ENCODE assay signal across 8 cellular contexts in genomic region chr16:3610698-3611144, GRCh38. TPM values are rescaled to one million over a fixed set of nuclear protein-coding genes. Genes with fewer than 3 reads are reported as not detected.
DNase-seq lines count a peak whose midpoint lies in the region; ATAC-seq, FAIRE-seq and TF ChIP-seq lines count a peak whose summit lies in the region.

No MANE protein-coding gene starts in this region.

- H3K4me1 ChIP-seq in CD4-positive, CD25-positive, alpha-beta regulatory T cell (ENCODE audit: control insufficient read depth, insufficient read depth, low read length, poor library complexity, severe bottlenecking): peaks cover 35% of the 10 kb centered on the region
- H3K4me1 ChIP-seq in K562 (replicated peaks in 1 of 2; ENCODE audit: control insufficient read depth in 2 of 2, insufficient read depth in 2 of 2, low read length in 2 of 2) (peaks cover 21 to 24% of the 10 kb centered on the region in 2 experiments; a peak in 4 of 5 replicates), liver (ENCODE audit: control insufficient read depth in 4 of 4, insufficient read depth in 4 of 4, low read length in 3 of 4) (peaks cover 3 to 39% (median 31%) of the 10 kb centered on the region in 4 donors), tibial artery (peaks cover 0 to 27% (median 17%) of the 10 kb centered on the region in 4 donors)

- no peaks in the 10 kb centered on the region for H3K9me3 ChIP-seq in CD4-positive, CD25-positive, alpha-beta regulatory T cell (ENCODE audit: control insufficient read depth in 2 of 2, low read length in 2 of 2)
- H3K9me3 ChIP-seq in K562 (replicated peaks; ENCODE audit: control insufficient read depth, insufficient read depth, low read depth, low read length) (no peaks in the 10 kb centered on the region), liver (ENCODE audit: control insufficient read depth in 4 of 4, low read length in 3 of 4) (no peaks in the 10 kb centered on the region), tibial artery (no peaks in the 10 kb centered on the region)

- CTCF ChIA-PET in K562 (lab: Yijun Ruan, JAX; ENCODE audit: low intra/inter-chr PET ratio): no interaction called here

- TF ChIP-seq EP300 in K562 (IDR thresholded peaks at IDR 0.05; ENCODE audit: low read length): no peak

- H3K36me3 Mint-ChIP-seq in CD4-positive, CD25-positive, alpha-beta regulatory T cell: peaks cover 19% of the 10 kb centered on the region

- H3K4me2 ChIP-seq in K562 (ENCODE audit: insufficient read depth, low read length): peak overlapping the region; percentile 97

- peaks cover 18 to 60% (median 45%) of the 10 kb centered on the region in 4 donors for H3K4me1 Mint-ChIP-seq in CD4-positive, CD25-positive, alpha-beta regulatory T cell

- H3K4me3 Mint-ChIP-seq in CD4-positive, CD25-positive, alpha-beta regulatory T cell: peak overlapping the region; percentile 94 to 100 (median 99)

- 0% methylated on average over 10 of the region's 10 CpGs for WGBS in K562 (ENCODE audit: insufficient coverage, low coverage, missing lambda C conversion rate)
- 3% methylated on average over 10 of the region's 10 CpGs for WGBS in liver

- H3K9me1 ChIP-seq in K562 (ENCODE audit: control insufficient read depth, insufficient read depth, low read length): no peaks in the 10 kb centered on the region

- DNase-seq in CD4-positive, CD25-positive, alpha-beta regulatory T cell: peak in 1 of 3 donors; percentile 30
- peak in 1 of 4 experiments; percentile 42 for DNase-seq in K562 (ENCODE audit: extremely low read depth in 1 of 4, low spot score in 3 of 4)
- no peak for DNase-seq in tibial artery
- no peak for DNase-seq in NCI-H2029 (lab: John Stamatoyannopoulos, UW)
- no peak for DNase-seq in GOT3 (lab: John Stamatoyannopoulos, UW)

- TF ChIP-seq CTCF in K562 (IDR thresholded peaks at IDR 0.05 in 2 of 3, conservative IDR thresholded peaks at IDR 0.05 in 1 of 3; ENCODE audit: insufficient read depth in 2 of 3, low read depth in 1 of 3, low read length in 3 of 3): no peak
- no peak for TF ChIP-seq CTCF in liver (IDR thresholded peaks at IDR 0.05; ENCODE audit: low read depth, low read length, missing input control)
- no peak for TF ChIP-seq CTCF in tibial artery (IDR thresholded peaks at IDR 0.05)

- no TSS peak for BruUV-seq in K562 (replicated peaks; lab: Mats Ljungman, UMichigan)

- peaks cover 51% of the 10 kb centered on the region for H3K79me2 ChIP-seq in K562 (ENCODE audit: control insufficient read depth, insufficient read depth, low read length)

- TF ChIP-seq RAD21 in K562 (CRISPR knock-in tag; conservative IDR thresholded peaks at IDR 0.05 in 1 of 2, IDR thresholded peaks at IDR 0.05 in 1 of 2): no peak
- TF ChIP-seq RAD21 in liver (IDR thresholded peaks at IDR 0.05): no peak

- H3K9ac ChIP-seq in K562 (ENCODE audit: insufficient read depth in 1 of 2, low read depth in 2 of 2, low read length in 2 of 2): peak overlapping the region; percentile 90 to 94
- peak overlapping the region; percentile 63 to 86 for H3K9ac ChIP-seq in liver (ENCODE audit: low read depth in 1 of 2, low read length in 2 of 2)

- peak overlapping the region; percentile 92 for H2AFZ ChIP-seq in K562 (ENCODE audit: low read depth, low read length)

- H4K20me1 ChIP-seq in K562 (replicated peaks; ENCODE audit: control insufficient read depth, insufficient read depth, low read length): no peaks in the 10 kb centered on the region

- peak overlapping the region; percentile 86 for H3K4me3 ChIP-seq in CD4-positive, CD25-positive, alpha-beta regulatory T cell (ENCODE audit: low read depth, low read length)
- H3K4me3 ChIP-seq in K562 (peak overlapping the region; percentile 96), liver (ENCODE audit: low read depth in 1 of 3, low read length in 3 of 3) (peak overlapping the region; percentile 68 to 99 (median 92)), tibial artery (peak overlapping the region; percentile 93)

- H3K27ac Mint-ChIP-seq in CD4-positive, CD25-positive, alpha-beta regulatory T cell: peak overlapping the region in 2 of 3 donors; percentile 90 to 98

- FAIRE-seq in K562 (lab: Jason Lieb, UNC): peak; percentile 52

- intact Hi-C loops in K562 (cut with micrococcal nuclease) (no loop called here), tibial artery (cut with DNase I; ENCODE audit: low total_unique reads) (loop anchor here (5.0 kb wide), 1 partner anchor 83 kb away; no protein-coding TSS in a partner anchor)

- peaks cover 0 to 1% (median 0%) of the 10 kb centered on the region in 7 donors for H3K9me3 Mint-ChIP-seq in CD4-positive, CD25-positive, alpha-beta regulatory T cell

- no peaks in the 10 kb centered on the region for H3K36me3 ChIP-seq in CD4-positive, CD25-positive, alpha-beta regulatory T cell (ENCODE audit: control insufficient read depth, insufficient read depth, low read length)
- peaks cover 12% of the 10 kb centered on the region; the same call in 2 of the 3 replicates for H3K36me3 ChIP-seq in K562 (ENCODE audit: control insufficient read depth, insufficient read depth, low read length)
- H3K36me3 ChIP-seq in liver (ENCODE audit: control insufficient read depth in 4 of 4, insufficient read depth in 3 of 4, low read depth in 1 of 4, low read length in 3 of 4): peaks cover 0 to 2% (median 0%) of the 10 kb centered on the region in 4 donors
- H3K36me3 ChIP-seq in tibial artery: peaks cover 0 to 7% (median 5%) of the 10 kb centered on the region in 3 donors

- no peaks in the 10 kb centered on the region for H3K27me3 Mint-ChIP-seq in CD4-positive, CD25-positive, alpha-beta regulatory T cell

- H3K27ac ChIP-seq in CD4-positive, CD25-positive, alpha-beta regulatory T cell (ENCODE audit: insufficient read depth, low read length, poor library complexity, severe bottlenecking): peak overlapping the region; percentile 87
- H3K27ac ChIP-seq in K562 (ENCODE audit: extremely low read depth, low read depth, low read length) (peak overlapping the region; percentile 84), liver (ENCODE audit: low read depth in 1 of 2, low read length in 2 of 2) (peak overlapping the region in 1 of 2 donors; percentile 72), tibial artery (peak overlapping the region; percentile 81 to 90)

- in situ Hi-C loops in K562 (cut with MboI): no loop called here

- POLR2A ChIA-PET in K562 (lab: Yijun Ruan, JAX): interaction anchor here (0.9 kb wide), 1 partner anchor 58 kb away, joined by 3 read pairs; no protein-coding TSS in a partner anchor

- TF ChIP-seq POLR2A in K562 (conservative IDR thresholded peaks at IDR 0.05): no peak

- ATAC-seq in CD4-positive, CD25-positive, alpha-beta regulatory T cell (ENCODE audit: low read depth in 2 of 2): no peak
- ATAC-seq in HG03378 (IDR thresholded peaks at IDR 0.05; ENCODE audit: unreplicated experiment) (peak; percentile 9), K562 (no peak), HG03045 (IDR thresholded peaks at IDR 0.05; ENCODE audit: unreplicated experiment) (no peak)

- no peaks in the 10 kb centered on the region for H3K27me3 ChIP-seq in CD4-positive, CD25-positive, alpha-beta regulatory T cell (ENCODE audit: control insufficient read depth, insufficient read depth, low read length)
- H3K27me3 ChIP-seq in K562 (ENCODE audit: control insufficient read depth in 2 of 2, insufficient read depth in 2 of 2, low read length in 2 of 2) (no peaks in the 10 kb centered on the region), liver (ENCODE audit: control insufficient read depth in 4 of 4, insufficient read depth in 4 of 4, low read length in 3 of 4) (no peaks in the 10 kb centered on the region), tibial artery (no peaks in the 10 kb centered on the region)

RNA-seq across cellular contexts. Expression of gene SLX4, which starts 0.7 kb away (rescaled TPM):
- total RNA-seq in CD4-positive, CD25-positive, alpha-beta regulatory T cell: 5.4 TPM
- under 1 TPM; 0.24 to 0.83 (median 0.42) TPM for polyA plus RNA-seq in CD4-positive, CD25-positive, alpha-beta regulatory T cell
- 42.3 and 52.6 TPM in 2 replicates for total RNA-seq in K562 (2011; cell fraction: chromatin; rRNA removed; ENCODE audit: low replicate concordance)
- 26.5 and 28.5 TPM in 2 replicates for total RNA-seq in K562 (2011; cell fraction: nucleolus; rRNA removed)
- total RNA-seq in K562 (2011; cell fraction: nucleoplasm; rRNA removed): 31.7 and 33.4 TPM in 2 replicates
- total RNA-seq in K562 (2014; rRNA removed) (3.8 and 4.1 TPM in 2 replicates), K562 (2014; rRNA removed; fragmentation: Illumina TruSeq; extraction: Trizol) (3.2 and 3.5 TPM in 2 replicates), K562 (2015; rRNA removed; fragmentation: Illumina TruSeq; extraction: Trizol) (3.7 and 4.2 TPM in 2 replicates), K562 (2021) (6.7 and 7.9 TPM in 2 replicates), liver (1 to 10 TPM; 1.8 to 4.9 TPM)
- polyA plus RNA-seq in K562 (2011; rRNA removed) (2.7 and 3.0 TPM in 2 replicates), K562 (2014; fragmentation: Illumina TruSeq; extraction: Trizol) (4.8 and 6.1 TPM in 2 replicates), K562 (2014; fragmentation: Nextera tagmentation; extraction: Ambion mirVana) (under 1 TPM; 0.29 to 0.45 TPM), K562 (2014; rRNA removed) (4.0 and 4.3 TPM in 2 replicates), liver (under 1 TPM; 0.32 to 0.87 TPM)
- polyA plus RNA-seq in K562 (2011; cell fraction: cytosol; rRNA removed): 1.8 and 2.5 TPM in 2 replicates
- polyA plus RNA-seq in K562 (2011; cell fraction: nucleus; rRNA removed): 7.4 and 14.9 TPM in 2 replicates
- 3.5 and 3.9 TPM in 2 replicates for polyA plus RNA-seq in K562 (2012)
- 6.1 and 6.6 TPM in 2 replicates for polyA minus RNA-seq in K562 (2011; rRNA and poly(A)+ RNA removed)
- 3.5 and 4.3 TPM in 2 replicates for polyA minus RNA-seq in K562 (2011; cell fraction: cytosol; rRNA and poly(A)+ RNA removed)
- 5.8 and 8.0 TPM in 2 replicates for polyA minus RNA-seq in K562 (2011; cell fraction: nucleus; rRNA and poly(A)+ RNA removed)

RNA-seq across cellular contexts. Expression of gene NLRC3, which starts 33.5 kb away (rescaled TPM):
- 97.0 TPM for total RNA-seq in CD4-positive, CD25-positive, alpha-beta regulatory T cell
- polyA plus RNA-seq in CD4-positive, CD25-positive, alpha-beta regulatory T cell: 10 to 100 TPM; 23.2 to 28.3 (median 26.8) TPM
- 0.07 TPM in 1 of 2 replicates, not detected in the other for total RNA-seq in K562 (2011; cell fraction: chromatin; rRNA removed; ENCODE audit: low replicate concordance)
- under 0.01 TPM in 1 of 2 replicates, not detected in the other for total RNA-seq in K562 (2011; cell fraction: nucleolus; rRNA removed)
- not detected in 2 replicates for total RNA-seq in K562 (2011; cell fraction: nucleoplasm; rRNA removed)
- total RNA-seq in K562 (2014; rRNA removed) (not detected in 2 replicates), K562 (2014; rRNA removed; fragmentation: Illumina TruSeq; extraction: Trizol) (not detected in 2 replicates), K562 (2015; rRNA removed; fragmentation: Illumina TruSeq; extraction: Trizol) (not detected in 2 replicates), K562 (2021) (0.13 and 0.22 TPM in 2 replicates), liver (1 to 10 TPM; 1.5 to 2.2 TPM)
- polyA plus RNA-seq in K562 (2011; rRNA removed) (0.03 TPM in 1 of 2 replicates, not detected in the other), K562 (2014; fragmentation: Illumina TruSeq; extraction: Trizol) (not detected in 2 replicates), K562 (2014; fragmentation: Nextera tagmentation; extraction: Ambion mirVana) (under 1 TPM; 0.03 to 0.04 TPM), K562 (2014; rRNA removed) (0.03 TPM in 1 of 2 replicates, not detected in the other), liver (under 1 TPM; 0.35 to 0.58 TPM)
- 0.03 TPM in 1 of 2 replicates, not detected in the other for polyA plus RNA-seq in K562 (2011; cell fraction: cytosol; rRNA removed)
- polyA plus RNA-seq in K562 (2011; cell fraction: nucleus; rRNA removed): 0.09 TPM in 1 of 2 replicates, not detected in the other
- polyA plus RNA-seq in K562 (2012): 0.08 and 0.10 TPM in 2 replicates
- polyA minus RNA-seq in K562 (2011; rRNA and poly(A)+ RNA removed): not detected in 2 replicates
- not detected in 2 replicates for polyA minus RNA-seq in K562 (2011; cell fraction: cytosol; rRNA and poly(A)+ RNA removed)
- polyA minus RNA-seq in K562 (2011; cell fraction: nucleus; rRNA and poly(A)+ RNA removed): under 0.01 TPM in 2 replicates

RNA-seq across cellular contexts. Expression of gene DNASE1, which starts 43.8 kb away (rescaled TPM):
- total RNA-seq in CD4-positive, CD25-positive, alpha-beta regulatory T cell: 41.9 TPM
- polyA plus RNA-seq in CD4-positive, CD25-positive, alpha-beta regulatory T cell: 1 to 10 TPM; 1.6 to 4.0 (median 3.6) TPM
- 38.8 and 64.6 TPM in 2 replicates for total RNA-seq in K562 (2011; cell fraction: chromatin; rRNA removed; ENCODE audit: low replicate concordance)
- total RNA-seq in K562 (2011; cell fraction: nucleolus; rRNA removed): 36.6 and 45.7 TPM in 2 replicates
- 34.1 and 38.1 TPM in 2 replicates for total RNA-seq in K562 (2011; cell fraction: nucleoplasm; rRNA removed)
- total RNA-seq in K562 (2014; rRNA removed) (5.9 and 7.2 TPM in 2 replicates), K562 (2014; rRNA removed; fragmentation: Illumina TruSeq; extraction: Trizol) (3.3 and 3.8 TPM in 2 replicates), K562 (2015; rRNA removed; fragmentation: Illumina TruSeq; extraction: Trizol) (5.6 and 5.9 TPM in 2 replicates), K562 (2021) (5.5 and 7.0 TPM in 2 replicates), liver (10 to 100 TPM; 10.2 to 11.6 TPM)
- polyA plus RNA-seq in K562 (2011; rRNA removed) (10.1 and 10.3 TPM in 2 replicates), K562 (2014; fragmentation: Illumina TruSeq; extraction: Trizol) (6.8 and 7.6 TPM in 2 replicates), K562 (2014; fragmentation: Nextera tagmentation; extraction: Ambion mirVana) (under 1 TPM; 0.53 to 0.84 TPM), K562 (2014; rRNA removed) (7.2 and 9.4 TPM in 2 replicates), liver (1 to 10 TPM in 1 of 2 donors, under 1 TPM in 1; 0.77 to 2.1 TPM)
- 12.0 and 18.4 TPM in 2 replicates for polyA plus RNA-seq in K562 (2011; cell fraction: cytosol; rRNA removed)
- polyA plus RNA-seq in K562 (2011; cell fraction: nucleus; rRNA removed): 18.7 and 38.3 TPM in 2 replicates
- 11.9 and 26.5 TPM in 2 replicates for polyA plus RNA-seq in K562 (2012)
- 13.1 and 18.6 TPM in 2 replicates for polyA minus RNA-seq in K562 (2011; rRNA and poly(A)+ RNA removed)
- polyA minus RNA-seq in K562 (2011; cell fraction: cytosol; rRNA and poly(A)+ RNA removed): 7.3 and 9.2 TPM in 2 replicates
- polyA minus RNA-seq in K562 (2011; cell fraction: nucleus; rRNA and poly(A)+ RNA removed): 12.4 and 12.6 TPM in 2 replicates

Comparison
In these comparisons a context has a peak if more than half of its experiments do, and no peak if none do; other contexts are left out.
1. RNA of gene NLRC3, which starts 33.5 kb away (total RNA-seq): 97.0 TPM in CD4-positive, CD25-positive, alpha-beta regulatory T cell (single experiment); 1.5 to 2.2 TPM in liver and under 0.01 to 0.22 TPM in K562; every median in the first group is over 10 times any median in the second.
2. Peak in every context shown above with its lines, with median percentiles within 50 percentile points of each other: H3K4me3 ChIP-seq.